ENCODE assay signal across 8 cellular contexts in genomic region chr6:119079288-119079809, GRCh38. TPM values are rescaled to one million over a fixed set of nuclear protein-coding genes. Genes with fewer than 3 reads are reported as not detected.
DNase-seq lines count a peak whose midpoint lies in the region; ATAC-seq and TF ChIP-seq lines count a peak whose summit lies in the region.

No MANE protein-coding gene starts in this region.

- no peaks in the 10 kb centered on the region for H3K27me3 Mint-ChIP-seq in activated naive CD4-positive, alpha-beta T cell treated with anti-CD3 and anti-CD28 coated beads, Interleukin-2, amount 50 U/mL, for 24 hours
- peaks cover 3% of the 10 kb centered on the region for H3K27me3 Mint-ChIP-seq in activated CD8-positive, alpha-beta T cell treated with anti-CD3 and anti-CD28 coated beads for 36 hours

- TF ChIP-seq CTCF in activated CD8-positive, alpha-beta T cell treated with anti-CD3 and anti-CD28 coated beads for 36 hours (IDR thresholded peaks at IDR 0.05), result no peak

- H3K9me3 ChIP-seq in iPS DF 6.9 (ENCODE audit: control insufficient read depth, insufficient read depth, low read length), result peaks cover 2% of the 10 kb centered on the region

- no peak for DNase-seq in activated naive CD4-positive, alpha-beta T cell (lab: John Stamatoyannopoulos, UW)
- no peak for DNase-seq in activated CD8-positive, alpha-beta T cell treated with anti-CD3 and anti-CD28 coated beads for 36 hours
- DNase-seq in iPS DF 6.9 (ENCODE audit: low read depth, low spot score), result no peak
- no peak for DNase-seq in stimulated activated effector memory CD8-positive, alpha-beta T cell treated with anti-CD3 and anti-CD28 coated beads, Interleukin-12 subunit alpha, Interleukin-12 subunit beta, amount 100 ng/mL, for 72 hours (ENCODE audit: low spot score in 2 of 2)
- no peak for DNase-seq in epidermal melanocyte (ENCODE audit: insufficient read length, low spot score)

- peaks cover 46% of the 10 kb centered on the region for H3K4me1 Mint-ChIP-seq in activated naive CD4-positive, alpha-beta T cell treated with anti-CD3 and anti-CD28 coated beads, Interleukin-2, amount 50 U/mL, for 24 hours
- peaks cover 32% of the 10 kb centered on the region for H3K4me1 Mint-ChIP-seq in activated CD8-positive, alpha-beta T cell treated with anti-CD3 and anti-CD28 coated beads for 36 hours (ENCODE audit: low read depth)
- H3K4me1 Mint-ChIP-seq in stimulated activated effector memory CD8-positive, alpha-beta T cell treated with anti-CD3 and anti-CD28 coated beads, Interleukin-12 subunit alpha, Interleukin-12 subunit beta, amount 100 ng/mL, for 72 hours, result peaks cover 21% of the 10 kb centered on the region

- POLR2A ChIA-PET in activated CD8-positive, alpha-beta T cell treated with anti-CD3 and anti-CD28 coated beads for 36 hours (lab: Charles Lee), result interaction anchor here (0.5 kb wide), 1 partner anchor 307 kb away, joined by 3 read pairs; no protein-coding TSS in a partner anchor

- peaks cover 7% of the 10 kb centered on the region; the same call in 1 of the 2 replicates for H3K27me3 ChIP-seq in iPS DF 6.9 (ENCODE audit: control insufficient read depth, insufficient read depth, low read length)

- intact Hi-C loops in activated CD8-positive, alpha-beta T cell treated with anti-CD3 and anti-CD28 coated beads for 36 hours (cut with micrococcal nuclease), result loop anchor here (5.0 kb wide), 1 partner anchor 187 kb away; the partner anchor contains the start of gene ASF1A

- peak overlapping the region; percentile 87 for H3K4me3 Mint-ChIP-seq in activated naive CD4-positive, alpha-beta T cell treated with anti-CD3 and anti-CD28 coated beads, Interleukin-2, amount 50 U/mL, for 24 hours
- H3K4me3 Mint-ChIP-seq in activated CD8-positive, alpha-beta T cell treated with anti-CD3 and anti-CD28 coated beads for 36 hours, result peak overlapping the region; percentile 85
- H3K4me3 Mint-ChIP-seq in stimulated activated effector memory CD8-positive, alpha-beta T cell treated with anti-CD3 and anti-CD28 coated beads, Interleukin-12 subunit alpha, Interleukin-12 subunit beta, amount 100 ng/mL, for 72 hours, result peak overlapping the region; percentile 57

- peaks cover 6% of the 10 kb centered on the region for H3K36me3 Mint-ChIP-seq in activated naive CD4-positive, alpha-beta T cell treated with anti-CD3 and anti-CD28 coated beads, Interleukin-2, amount 50 U/mL, for 24 hours
- peaks cover 2% of the 10 kb centered on the region for H3K36me3 Mint-ChIP-seq in activated CD8-positive, alpha-beta T cell treated with anti-CD3 and anti-CD28 coated beads for 36 hours (ENCODE audit: low read depth)
- H3K36me3 Mint-ChIP-seq in stimulated activated effector memory CD8-positive, alpha-beta T cell treated with anti-CD3 and anti-CD28 coated beads, Interleukin-12 subunit alpha, Interleukin-12 subunit beta, amount 100 ng/mL, for 72 hours, result no peaks in the 10 kb centered on the region

- H3K27ac ChIP-seq in iPS DF 6.9 (ENCODE audit: low read length), result no peak overlapping the region

- no peaks in the 10 kb centered on the region for H3K4me1 ChIP-seq in iPS DF 6.9 (ENCODE audit: control insufficient read depth, insufficient read depth, low read length)

- CTCF ChIA-PET in activated CD8-positive, alpha-beta T cell treated with anti-CD3 and anti-CD28 coated beads for 36 hours (lab: Charles Lee), result no interaction called here

- WGBS in iPS DF 6.9 (ENCODE audit: insufficient coverage, insufficient read length), result no CpG with 5 or more reads among the region's 9 CpGs

- H3K27ac Mint-ChIP-seq in activated naive CD4-positive, alpha-beta T cell treated with anti-CD3 and anti-CD28 coated beads, Interleukin-2, amount 50 U/mL, for 24 hours, result peak overlapping the region; percentile 82
- peak overlapping the region; percentile 81 for H3K27ac Mint-ChIP-seq in activated CD8-positive, alpha-beta T cell treated with anti-CD3 and anti-CD28 coated beads for 36 hours
- H3K27ac Mint-ChIP-seq in stimulated activated effector memory CD8-positive, alpha-beta T cell treated with anti-CD3 and anti-CD28 coated beads, Interleukin-12 subunit alpha, Interleukin-12 subunit beta, amount 100 ng/mL, for 72 hours, result peak overlapping the region; percentile 75

- ATAC-seq in activated CD8-positive, alpha-beta T cell treated with anti-CD3 and anti-CD28 coated beads for 36 hours, result no peak
- no peak for ATAC-seq in stimulated activated effector memory CD8-positive, alpha-beta T cell treated with anti-CD3 and anti-CD28 coated beads, Interleukin-12 subunit alpha, Interleukin-12 subunit beta, amount 100 ng/mL, for 72 hours
- ATAC-seq in HG02798 (IDR thresholded peaks at IDR 0.05; ENCODE audit: poor library complexity, unreplicated experiment) (no peak), GM19455 (IDR thresholded peaks at IDR 0.05; ENCODE audit: unreplicated experiment) (no peak)

- H3K9me3 Mint-ChIP-seq in activated naive CD4-positive, alpha-beta T cell treated with anti-CD3 and anti-CD28 coated beads, Interleukin-2, amount 50 U/mL, for 24 hours, result peaks cover 5% of the 10 kb centered on the region
- peaks cover 15% of the 10 kb centered on the region for H3K9me3 Mint-ChIP-seq in activated CD8-positive, alpha-beta T cell treated with anti-CD3 and anti-CD28 coated beads for 36 hours
- H3K9me3 Mint-ChIP-seq in stimulated activated effector memory CD8-positive, alpha-beta T cell treated with anti-CD3 and anti-CD28 coated beads, Interleukin-12 subunit alpha, Interleukin-12 subunit beta, amount 100 ng/mL, for 72 hours, result peaks cover 8% of the 10 kb centered on the region

- no peaks in the 10 kb centered on the region for H3K36me3 ChIP-seq in iPS DF 6.9 (ENCODE audit: control insufficient read depth, insufficient read depth, low read length)

- H3K4me3 ChIP-seq in iPS DF 6.9 (ENCODE audit: low read length), result peak overlapping the region; percentile 46; the same call in 1 of the 2 replicates

RNA-seq across cellular contexts. Expression of gene FAM184A, which starts 0.9 kb away (rescaled TPM):
- 1 to 10 TPM; 3.2 to 4.8 TPM for total RNA-seq in activated CD8-positive, alpha-beta T cell treated with anti-CD3 and anti-CD28 coated beads for 36 hours
